Comparison of ENCODE assay signal across 8 cellular contexts in the genomic region with DNA sequence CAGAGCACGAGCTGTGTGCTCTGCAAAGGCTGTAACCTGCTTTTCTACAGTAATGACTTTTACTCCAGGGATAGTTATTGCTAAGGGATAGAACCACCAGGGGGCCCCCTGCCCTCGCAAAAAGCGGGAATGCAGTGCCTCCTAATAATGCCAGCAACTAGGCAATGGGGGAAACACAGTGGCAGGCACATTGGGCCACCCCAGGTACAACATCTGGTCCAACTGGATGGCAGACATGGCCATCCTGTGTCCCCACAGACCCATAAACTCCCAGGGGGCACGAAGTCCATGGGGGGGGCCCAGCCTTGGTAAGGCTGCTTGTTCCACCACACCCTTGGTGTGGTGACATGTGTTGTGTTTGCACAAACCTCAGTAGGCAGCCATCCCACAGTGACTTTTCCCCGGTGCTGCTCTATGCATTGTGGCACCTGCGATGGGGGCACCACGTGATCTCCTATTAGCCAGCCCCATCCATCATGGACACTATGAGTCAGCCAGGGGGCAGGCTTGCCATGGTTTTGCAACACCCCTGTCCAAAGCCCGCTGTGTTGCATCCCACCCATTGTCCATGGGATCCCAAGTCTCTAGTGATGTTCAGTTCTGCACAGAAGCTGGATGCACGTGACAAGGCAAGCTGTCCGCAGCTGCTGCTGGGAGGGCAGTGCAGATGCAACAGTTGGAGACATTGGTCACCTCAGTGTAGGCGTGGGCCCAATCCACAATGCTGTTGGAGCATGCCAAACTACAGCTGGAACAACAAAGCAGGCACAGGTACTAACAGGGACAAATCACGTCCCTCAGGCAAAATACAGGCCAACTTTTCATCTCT.
DNase-seq lines count a peak whose midpoint lies in the region; ATAC-seq and TF ChIP-seq lines count a peak whose summit lies in the region.

No MANE protein-coding gene starts in this region.

- no peaks in the 10 kb centered on the region for H3K9me3 ChIP-seq in stomach

- no peak overlapping the region for H3K4me3 ChIP-seq in stomach

- peak in 2 of 7 experiments; percentile 14 to 25 for TF ChIP-seq CTCF in stomach (IDR thresholded peaks at IDR 0.05)

- H3K27ac ChIP-seq in stomach, result no peak overlapping the region

- no peak overlapping the region for H3K27ac Mint-ChIP-seq in activated naive CD4-positive, alpha-beta T cell treated with anti-CD3 and anti-CD28 coated beads, Interleukin-2, amount 50 U/mL, for 72 hours

- no peak for TF ChIP-seq EP300 in stomach (IDR thresholded peaks at IDR 0.05)

- H3K36me3 ChIP-seq in stomach, result no peaks in the 10 kb centered on the region

- no peaks in the 10 kb centered on the region for H3K27me3 ChIP-seq in stomach

- peaks cover 0 to 5% of the 10 kb centered on the region in 2 donors for H3K36me3 Mint-ChIP-seq in activated naive CD4-positive, alpha-beta T cell treated with anti-CD3 and anti-CD28 coated beads, Interleukin-2, amount 50 U/mL, for 72 hours

- TF ChIP-seq POLR2A in stomach (IDR thresholded peaks at IDR 0.05), result no peak

- intact Hi-C loops in stomach (cut with DNase I; ENCODE audit: low total_unique reads), result no loop called here

- H3K4me1 ChIP-seq in stomach, result peaks cover 0 to 4% (median 0%) of the 10 kb centered on the region in 4 donors

- peak; percentile 20 to 26 for ATAC-seq in activated naive CD4-positive, alpha-beta T cell treated with anti-CD3 and anti-CD28 coated beads, Interleukin-2, amount 50 U/mL, for 72 hours
- ATAC-seq in HG02981 (IDR thresholded peaks at IDR 0.05; ENCODE audit: unreplicated experiment) (no peak), GM19455 (IDR thresholded peaks at IDR 0.05; ENCODE audit: unreplicated experiment) (no peak)

- in situ Hi-C loops in ACHN (cut with HindIII; ENCODE audit: low pct_ligation_motif_present, low pct_unique_long_range_greater_than_20kb, low sequenced_read_pairs), result no loop called here

- H3K9me3 Mint-ChIP-seq in activated naive CD4-positive, alpha-beta T cell treated with anti-CD3 and anti-CD28 coated beads, Interleukin-2, amount 50 U/mL, for 72 hours, result no peaks in the 10 kb centered on the region

- DNase-seq in ACHN, result peak; percentile 71
- peak; percentile 53 for DNase-seq in GDM1 (lab: John Stamatoyannopoulos, UW)
- DNase-seq in NCI-H2029 (lab: John Stamatoyannopoulos, UW), result peak; percentile 11
- peak in 1 of 2 donors; percentile 46 for DNase-seq in activated naive CD4-positive, alpha-beta T cell treated with anti-CD3 and anti-CD28 coated beads, Interleukin-2, amount 50 U/mL, for 72 hours (ENCODE audit: low spot score in 2 of 2)
- peak; percentile 70 for DNase-seq in inferior parietal cortex (ENCODE audit: extremely low spot score)
- DNase-seq in stomach, result peak; percentile 39

- 70 to 75% (median 74%) methylated on average over 10 to 12 of the region's 12 CpGs for WGBS in stomach, 5 donors

Comparison
In these comparisons a context has a peak if more than half of its experiments do, and no peak if none do; other contexts are left out.
1. ATAC-seq: peak in activated naive CD4-positive, alpha-beta T cell treated with anti-CD3 and anti-CD28 coated beads, Interleukin-2, amount 50 U/mL, for 72 hours (2 of 2); none in HG02981 (single experiment) and GM19455 (single experiment).